Comparison of ENCODE assay signal across 17 cellular contexts in the genomic region with DNA sequence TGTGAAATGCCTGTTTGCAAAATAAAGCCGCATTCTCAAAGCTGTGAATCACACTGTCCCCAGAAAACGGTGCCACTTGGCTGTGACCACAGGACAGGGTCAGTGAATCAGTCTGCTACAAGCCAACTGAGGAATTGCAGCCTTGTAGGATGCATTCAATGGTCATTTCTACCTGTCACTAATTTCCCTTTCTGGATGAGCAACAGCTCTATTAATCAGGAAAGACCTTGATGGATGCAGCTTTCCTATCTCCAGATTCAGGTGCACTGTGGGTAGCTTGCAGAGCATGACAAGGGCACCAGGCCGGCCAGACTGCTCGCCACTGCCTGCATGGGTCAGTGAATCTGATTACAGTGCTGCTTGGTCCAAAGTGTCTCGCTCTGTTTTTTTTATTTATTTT.
"Had no signal": no experiment of that assay in that cellular context is flagged by ENCODE, and none has a peak within 500 bp of the region (broad histone marks: within the 10 kb centered on the region; RNA-seq: fewer than 3 reads in every experiment).

No MANE protein-coding gene starts in this region.

- DNase-seq: colonic mucosa; dermis blood vessel endothelial cell; esophagus squamous epithelium; foreskin keratinocyte; head of caudate nucleus; kidney; left colon; mucosa of descending colon; naive thymus-derived CD8-positive, alpha-beta T cell; posterior cingulate gyrus; sigmoid colon; small intestine; stimulated activated CD4-positive, alpha-beta T cell treated with anti-CD3 and anti-CD28 coated beads, Interleukin-12 subunit alpha, Interleukin-12 subunit beta, amount 100 ng/mL, for 4 hours; stimulated activated naive CD4-positive, alpha-beta T cell; stomach; substantia nigra; trophoblast cell had no signal

- ATAC-seq: foreskin keratinocyte; left colon; mucosa of descending colon; naive thymus-derived CD8-positive, alpha-beta T cell had no signal

- FAIRE-seq: kidney, small intestine had no signal
